In the genomic region with DNA sequence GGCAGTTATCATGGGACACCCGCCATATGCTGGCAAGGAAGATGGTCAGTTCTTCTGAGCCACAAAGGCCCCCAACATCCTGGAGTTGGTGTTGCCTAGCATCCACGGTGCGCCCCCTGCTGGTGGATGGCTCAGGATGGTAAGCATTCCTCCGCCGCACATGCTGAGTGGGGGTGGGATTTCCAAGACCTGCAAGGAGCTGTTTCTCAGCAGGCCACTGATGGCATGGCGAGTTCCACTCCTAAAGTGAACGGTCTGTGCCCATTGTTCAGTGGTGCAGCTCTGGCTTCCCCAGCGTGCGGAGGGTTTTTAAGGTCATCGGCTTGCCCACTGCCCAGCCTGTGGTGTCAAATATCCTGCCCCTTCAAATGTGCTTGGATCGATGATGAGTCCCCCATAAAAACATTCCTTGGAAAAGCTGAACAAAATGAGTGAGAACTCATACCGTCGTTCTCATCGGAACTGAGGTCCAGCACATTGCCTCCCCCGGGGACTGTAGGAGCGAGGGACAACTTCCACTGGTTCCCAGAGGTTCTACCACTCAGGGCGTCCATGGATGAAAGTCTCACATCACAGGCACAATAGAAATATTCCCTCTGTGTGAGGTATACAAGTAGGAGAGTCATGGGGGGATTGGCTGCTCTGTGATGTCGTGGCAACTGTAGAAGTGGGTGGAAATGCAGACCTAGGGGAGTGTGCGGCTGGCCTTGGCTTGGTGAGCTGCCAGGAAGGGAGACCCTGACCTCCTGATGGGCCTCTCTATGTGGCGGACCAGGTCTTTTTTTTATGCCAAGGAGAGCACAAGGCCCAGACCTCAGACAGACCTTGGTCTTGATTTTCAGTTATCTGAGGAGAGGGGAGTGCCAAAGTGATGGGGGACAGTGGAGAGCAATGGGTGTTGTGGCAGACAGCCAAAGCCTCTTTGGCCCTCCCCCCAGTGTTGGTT, we compare ENCODE assay signal across 14 cellular contexts.
DNase-seq lines count a peak whose midpoint lies in the region; ATAC-seq and TF ChIP-seq lines count a peak whose summit lies in the region.
"Had no signal": no experiment of that assay in that cellular context is flagged by ENCODE, and none has a peak within 500 bp of the region (broad histone marks: within the 10 kb centered on the region; RNA-seq: fewer than 3 reads in every experiment).

No MANE protein-coding gene starts in this region.

- no peak overlapping the region for H3K27ac ChIP-seq in RWPE2 (ENCODE audit: poor library complexity, severe bottlenecking)
- no peak overlapping the region for H3K27ac ChIP-seq in suprapubic skin
- H3K27ac ChIP-seq: tibial artery had no signal

- TF ChIP-seq POLR2A in suprapubic skin (IDR thresholded peaks at IDR 0.05) = no peak

- H3K36me3 ChIP-seq in RWPE2 (ENCODE audit: low read depth) (peaks cover 79% of the 10 kb centered on the region), suprapubic skin (peaks cover 100% of the 10 kb centered on the region)

- peaks cover 88% of the 10 kb centered on the region for H3K9me3 Mint-ChIP-seq in activated CD8-positive, alpha-beta T cell treated with anti-CD3 and anti-CD28 coated beads for 36 hours
- H3K9me3 Mint-ChIP-seq in activated CD8-positive, alpha-beta T cell treated with anti-CD3 and anti-CD28 coated beads, Interleukin-2, amount 10 ng/mL, durations not matched to agents 7 days and 5 days (ENCODE audit: insufficient read depth) = peaks cover 64% of the 10 kb centered on the region

- no peak overlapping the region for H3K27ac Mint-ChIP-seq in activated CD8-positive, alpha-beta T cell treated with anti-CD3 and anti-CD28 coated beads for 36 hours
- no peak overlapping the region for H3K27ac Mint-ChIP-seq in activated CD8-positive, alpha-beta T cell treated with anti-CD3 and anti-CD28 coated beads, Interleukin-2, amount 10 ng/mL, durations not matched to agents 7 days and 5 days

- DNase-seq in activated CD8-positive, alpha-beta T cell treated with anti-CD3 and anti-CD28 coated beads for 36 hours = peak; percentile 6
- no peak for DNase-seq in activated CD8-positive, alpha-beta T cell treated with anti-CD3 and anti-CD28 coated beads, Interleukin-2, amount 10 ng/mL, durations not matched to agents 7 days and 5 days
- DNase-seq in RWPE2 (ENCODE audit: low spot score) (peak; percentile 65), iPS-NIHi7 (ENCODE audit: extremely low spot score) (peak; percentile 37), suprapubic skin (ENCODE audit: low spot score in 2 of 2) (peak; percentile 54 to 61), NCI-H524 (lab: John Stamatoyannopoulos, UW) (no peak)
- DNase-seq: activated CD4-positive, CD25-positive, alpha-beta regulatory T cell; glutamatergic neuron; MM.1S; small intestine; SW 1271 had no signal

- H3K4me1 ChIP-seq in RWPE2 (ENCODE audit: insufficient read depth, poor library complexity, severe bottlenecking) (no peaks in the 10 kb centered on the region), suprapubic skin (no peaks in the 10 kb centered on the region)
- H3K4me1 ChIP-seq: tibial artery had no signal

- no peaks in the 10 kb centered on the region for H3K4me1 Mint-ChIP-seq in activated CD8-positive, alpha-beta T cell treated with anti-CD3 and anti-CD28 coated beads for 36 hours (ENCODE audit: low read depth)
- no peaks in the 10 kb centered on the region for H3K4me1 Mint-ChIP-seq in activated CD8-positive, alpha-beta T cell treated with anti-CD3 and anti-CD28 coated beads, Interleukin-2, amount 10 ng/mL, durations not matched to agents 7 days and 5 days (ENCODE audit: low read depth)

- H3K4me3 ChIP-seq in RWPE2 (ENCODE audit: severe bottlenecking) = no peak overlapping the region
- H3K4me3 ChIP-seq in suprapubic skin = no peak overlapping the region
- H3K4me3 ChIP-seq: tibial artery had no signal

- H3K9me3 ChIP-seq in RWPE2 (ENCODE audit: severe bottlenecking) = peaks cover 81% of the 10 kb centered on the region
- H3K9me3 ChIP-seq in suprapubic skin = peaks cover 97% of the 10 kb centered on the region

- no peak for TF ChIP-seq CTCF in activated CD8-positive, alpha-beta T cell treated with anti-CD3 and anti-CD28 coated beads for 36 hours (IDR thresholded peaks at IDR 0.05)
- no peak for TF ChIP-seq CTCF in RWPE2 (IDR thresholded peaks at IDR 0.05; ENCODE audit: poor library complexity, severe bottlenecking)
- TF ChIP-seq CTCF in suprapubic skin (IDR thresholded peaks at IDR 0.05) = no peak

- TF ChIP-seq EP300 in suprapubic skin (IDR thresholded peaks at IDR 0.05) = no peak

- POLR2A ChIA-PET in activated CD8-positive, alpha-beta T cell treated with anti-CD3 and anti-CD28 coated beads for 36 hours (lab: Charles Lee) = no interaction called here
- POLR2A ChIA-PET in activated CD8-positive, alpha-beta T cell treated with anti-CD3 and anti-CD28 coated beads, Interleukin-2, amount 10 ng/mL, durations not matched to agents 7 days and 5 days (lab: Charles Lee) = no interaction called here

- CTCF ChIA-PET in activated CD8-positive, alpha-beta T cell treated with anti-CD3 and anti-CD28 coated beads for 36 hours (lab: Charles Lee) = no interaction called here
- CTCF ChIA-PET in activated CD8-positive, alpha-beta T cell treated with anti-CD3 and anti-CD28 coated beads, Interleukin-2, amount 10 ng/mL, durations not matched to agents 7 days and 5 days (lab: Charles Lee) = no interaction called here

- ATAC-seq in activated CD8-positive, alpha-beta T cell treated with anti-CD3 and anti-CD28 coated beads for 36 hours = no peak
- no peak for ATAC-seq in activated CD8-positive, alpha-beta T cell treated with anti-CD3 and anti-CD28 coated beads, Interleukin-2, amount 10 ng/mL, durations not matched to agents 7 days and 5 days
- no peak for ATAC-seq in RWPE2 (ENCODE audit: low read depth)
- ATAC-seq in GM19455 (IDR thresholded peaks at IDR 0.05; ENCODE audit: unreplicated experiment) = no peak
- ATAC-seq in GM18517 (IDR thresholded peaks at IDR 0.05; ENCODE audit: unreplicated experiment) = no peak

- no peaks in the 10 kb centered on the region for H3K27me3 Mint-ChIP-seq in activated CD8-positive, alpha-beta T cell treated with anti-CD3 and anti-CD28 coated beads for 36 hours
- H3K27me3 Mint-ChIP-seq in activated CD8-positive, alpha-beta T cell treated with anti-CD3 and anti-CD28 coated beads, Interleukin-2, amount 10 ng/mL, durations not matched to agents 7 days and 5 days (ENCODE audit: low read depth) = no peaks in the 10 kb centered on the region

- H3K27me3 ChIP-seq in RWPE2 (ENCODE audit: insufficient read depth, poor library complexity, severe bottlenecking) (no peaks in the 10 kb centered on the region), suprapubic skin (no peaks in the 10 kb centered on the region)
- H3K27me3 ChIP-seq: tibial artery had no signal

- peaks cover 100% of the 10 kb centered on the region for H3K36me3 Mint-ChIP-seq in activated CD8-positive, alpha-beta T cell treated with anti-CD3 and anti-CD28 coated beads for 36 hours (ENCODE audit: low read depth)
- peaks cover 94% of the 10 kb centered on the region for H3K36me3 Mint-ChIP-seq in activated CD8-positive, alpha-beta T cell treated with anti-CD3 and anti-CD28 coated beads, Interleukin-2, amount 10 ng/mL, durations not matched to agents 7 days and 5 days (ENCODE audit: low read depth)

- 91% methylated on average over 17 of the region's 20 CpGs for WGBS in suprapubic skin

- no peak overlapping the region for H3K4me3 Mint-ChIP-seq in activated CD8-positive, alpha-beta T cell treated with anti-CD3 and anti-CD28 coated beads for 36 hours
- no peak overlapping the region for H3K4me3 Mint-ChIP-seq in activated CD8-positive, alpha-beta T cell treated with anti-CD3 and anti-CD28 coated beads, Interleukin-2, amount 10 ng/mL, durations not matched to agents 7 days and 5 days

- intact Hi-C loops in activated CD8-positive, alpha-beta T cell treated with anti-CD3 and anti-CD28 coated beads for 36 hours (cut with micrococcal nuclease) = no loop called here

Comparison
In these comparisons a context has a peak if more than half of its experiments do, and no peak if none do; other contexts are left out.
1. DNase-seq: peak in activated CD8-positive, alpha-beta T cell treated with anti-CD3 and anti-CD28 coated beads for 36 hours (single experiment), RWPE2 (single experiment), iPS-NIHi7 (single experiment) and suprapubic skin (2 of 2); none in activated CD8-positive, alpha-beta T cell treated with anti-CD3 and anti-CD28 coated beads, Interleukin-2, amount 10 ng/mL, durations not matched to agents 7 days and 5 days (single experiment) and NCI-H524 (0 of 2).